8 cellular contexts compared by ENCODE assay signal in genomic region chr13:20191902-20192469, GRCh38. TPM values are rescaled to one million over a fixed set of nuclear protein-coding genes. Genes with fewer than 3 reads are reported as not detected.
DNase-seq lines count a peak whose midpoint lies in the region; ATAC-seq and TF ChIP-seq lines count a peak whose summit lies in the region.

No MANE protein-coding gene starts in this region.

- POLR2A ChIA-PET in activated CD4-positive, alpha-beta T cell treated with anti-CD3 and anti-CD28 coated beads, Interleukin-2, amount 10 ng/mL, durations not matched to agents 7 days and 5 days (lab: Charles Lee), result no interaction called here

- no peaks in the 10 kb centered on the region for H3K9me3 Mint-ChIP-seq in activated CD4-positive, alpha-beta T cell treated with anti-CD3 and anti-CD28 coated beads, Interleukin-2, amount 10 ng/mL, durations not matched to agents 7 days and 5 days
- H3K9me3 Mint-ChIP-seq in progenitor cell of endocrine pancreas (ENCODE audit: low read depth), result no peaks in the 10 kb centered on the region

- H3K4me1 Mint-ChIP-seq in activated CD4-positive, alpha-beta T cell treated with anti-CD3 and anti-CD28 coated beads, Interleukin-2, amount 10 ng/mL, durations not matched to agents 7 days and 5 days, result peaks cover 22% of the 10 kb centered on the region
- H3K4me1 Mint-ChIP-seq in progenitor cell of endocrine pancreas (ENCODE audit: low read depth), result peaks cover 9% of the 10 kb centered on the region

- H3K27me3 Mint-ChIP-seq in activated CD4-positive, alpha-beta T cell treated with anti-CD3 and anti-CD28 coated beads, Interleukin-2, amount 10 ng/mL, durations not matched to agents 7 days and 5 days, result peaks cover 58% of the 10 kb centered on the region
- peaks cover 83% of the 10 kb centered on the region for H3K27me3 Mint-ChIP-seq in progenitor cell of endocrine pancreas

- no peaks in the 10 kb centered on the region for H3K36me3 Mint-ChIP-seq in activated CD4-positive, alpha-beta T cell treated with anti-CD3 and anti-CD28 coated beads, Interleukin-2, amount 10 ng/mL, durations not matched to agents 7 days and 5 days (ENCODE audit: low read depth)
- no peaks in the 10 kb centered on the region for H3K36me3 Mint-ChIP-seq in progenitor cell of endocrine pancreas (ENCODE audit: insufficient read depth)

- H3K27me3 ChIP-seq in cardiac muscle cell (peaks cover 92% of the 10 kb centered on the region), heart left ventricle (peaks cover 22 to 62% (median 30%) of the 10 kb centered on the region in 9 donors)

- TF ChIP-seq POLR2A in heart left ventricle (IDR thresholded peaks at IDR 0.05) (no peak), GM18505 (IDR thresholded peaks at IDR 0.05; ENCODE audit: borderline replicate concordance, extremely low read depth, insufficient read depth, insufficient read length) (no peak)

- H3K4me1 ChIP-seq in cardiac muscle cell (ENCODE audit: low read depth) (no peaks in the 10 kb centered on the region), heart left ventricle (peaks cover 5 to 30% (median 19%) of the 10 kb centered on the region in 12 donors)

- H3K9me3 ChIP-seq in cardiac muscle cell (ENCODE audit: low read depth) (no peaks in the 10 kb centered on the region), heart left ventricle (no peaks in the 10 kb centered on the region)

- TF ChIP-seq CTCF in cardiac muscle cell (IDR thresholded peaks at IDR 0.05; ENCODE audit: low read depth, low read length) (no peak), heart left ventricle (IDR thresholded peaks at IDR 0.05) (no peak), progenitor cell of endocrine pancreas (IDR thresholded peaks at IDR 0.05; ENCODE audit: unreplicated experiment) (no peak)

- peak overlapping the region; percentile 31 for H3K27ac Mint-ChIP-seq in activated CD4-positive, alpha-beta T cell treated with anti-CD3 and anti-CD28 coated beads, Interleukin-2, amount 10 ng/mL, durations not matched to agents 7 days and 5 days
- H3K27ac Mint-ChIP-seq in progenitor cell of endocrine pancreas, result no peak overlapping the region

- CTCF ChIA-PET in activated CD4-positive, alpha-beta T cell treated with anti-CD3 and anti-CD28 coated beads, Interleukin-2, amount 10 ng/mL, durations not matched to agents 7 days and 5 days (lab: Charles Lee), result interaction anchor here (1.1 to 1.2 kb wide), 3 partner anchors 10 to 32 kb away, joined by 3 to 4 read pairs (median 3); partner anchors contain the start of gene GJA3

- DNase-seq in cardiac muscle cell (ENCODE audit: low read depth in 1 of 2, low spot score in 1 of 2) (peak in 1 of 2 donors; percentile 30), Right ventricle myocardium inferior (ENCODE audit: missing footprints) (no peak), heart left ventricle (no peak), progenitor cell of endocrine pancreas (ENCODE audit: low spot score, unreplicated experiment) (no peak)
- no peak for DNase-seq in activated CD4-positive, alpha-beta T cell treated with anti-CD3 and anti-CD28 coated beads, Interleukin-2, amount 10 ng/mL, durations not matched to agents 7 days and 5 days

- intact Hi-C loops in Right ventricle myocardium inferior (cut with DNase I), result loop anchor here (10.0 kb wide), 1 partner anchor 733 kb away; no protein-coding TSS in a partner anchor
- intact Hi-C loops in heart left ventricle (cut with DNase I), result loop anchor here in 4 of 10 donors (2.0 to 10.0 kb wide), 4 partner anchors 293 to 733 kb away; no protein-coding TSS in a partner anchor

- peak overlapping the region; percentile 55 for H3K4me3 ChIP-seq in cardiac muscle cell
- peak overlapping the region; percentile 49 to 72 (median 59) for H3K4me3 ChIP-seq in heart left ventricle

- no peak overlapping the region for H3K27ac ChIP-seq in cardiac muscle cell
- no peak overlapping the region for H3K27ac ChIP-seq in heart left ventricle

- H3K4me3 Mint-ChIP-seq in activated CD4-positive, alpha-beta T cell treated with anti-CD3 and anti-CD28 coated beads, Interleukin-2, amount 10 ng/mL, durations not matched to agents 7 days and 5 days, result peak overlapping the region; percentile 58
- H3K4me3 Mint-ChIP-seq in progenitor cell of endocrine pancreas (ENCODE audit: low read depth), result peak overlapping the region; percentile 70

- no peaks in the 10 kb centered on the region for H3K36me3 ChIP-seq in cardiac muscle cell
- H3K36me3 ChIP-seq in heart left ventricle, result no peaks in the 10 kb centered on the region

- WGBS in heart left ventricle, 4 donors, result 15 to 40% (median 27%) methylated on average over 16 to 36 of the region's 36 CpGs

- no peak for ATAC-seq in Right ventricle myocardium inferior
- peak in 2 of 4 donors; percentile 16 to 42 for ATAC-seq in heart left ventricle
- ATAC-seq in HG02970 (IDR thresholded peaks at IDR 0.05; ENCODE audit: low FRiP score, unreplicated experiment), result no peak
- ATAC-seq in GM21786 (IDR thresholded peaks at IDR 0.05; ENCODE audit: unreplicated experiment), result no peak
- ATAC-seq in GM18505 (IDR thresholded peaks at IDR 0.05; ENCODE audit: unreplicated experiment), result no peak

RNA-seq across cellular contexts. Expression of gene GJB2, which starts 0.8 kb away (rescaled TPM):
- total RNA-seq in cardiac muscle cell (2.9 and 5.9 TPM in 2 replicates), Right ventricle myocardium inferior (0.46 TPM), heart left ventricle (1 to 10 TPM in 1 of 9 donors, under 1 TPM in 7, not detected in 1; 0.10 to 2.0 (median 0.22) TPM), progenitor cell of endocrine pancreas (1.1 and 2.4 TPM in 2 replicates)
- polyA plus RNA-seq in cardiac muscle cell (4.7 and 6.6 TPM in 2 replicates), heart left ventricle (under 1 TPM; 0.30 to 0.62 TPM)
- total RNA-seq in activated CD4-positive, alpha-beta T cell treated with anti-CD3 and anti-CD28 coated beads, Interleukin-2, amount 10 ng/mL, durations not matched to agents 7 days and 5 days, result 1 to 10 TPM; 5.4 to 5.6 TPM

RNA-seq across cellular contexts. Expression of gene GJA3, which starts 31.1 kb away (rescaled TPM):
- total RNA-seq in cardiac muscle cell (189 and 201 TPM in 2 replicates), Right ventricle myocardium inferior (17.9 TPM), heart left ventricle (10 to 100 TPM; 13.6 to 30.5 (median 17.9) TPM), progenitor cell of endocrine pancreas (0.04 and 0.12 TPM in 2 replicates)
- polyA plus RNA-seq in cardiac muscle cell (123 and 136 TPM in 2 replicates), heart left ventricle (1 to 10 TPM; 5.4 to 9.3 TPM)
- under 1 TPM; 0.05 to 0.10 TPM for total RNA-seq in activated CD4-positive, alpha-beta T cell treated with anti-CD3 and anti-CD28 coated beads, Interleukin-2, amount 10 ng/mL, durations not matched to agents 7 days and 5 days

RNA-seq across cellular contexts. Expression of gene GJB6, which starts 40.1 kb away (rescaled TPM):
- total RNA-seq in cardiac muscle cell, result not detected in 2 replicates
- polyA plus RNA-seq in cardiac muscle cell, result not detected in 2 replicates
- total RNA-seq in Right ventricle myocardium inferior, result not detected
- 1 to 10 TPM; 4.7 to 6.1 TPM for total RNA-seq in activated CD4-positive, alpha-beta T cell treated with anti-CD3 and anti-CD28 coated beads, Interleukin-2, amount 10 ng/mL, durations not matched to agents 7 days and 5 days
- total RNA-seq in heart left ventricle, result not detected
- polyA plus RNA-seq in heart left ventricle, result not detected
- total RNA-seq in progenitor cell of endocrine pancreas, result 1.5 and 3.1 TPM in 2 replicates

Comparison
In these comparisons a context has a peak if more than half of its experiments do, and no peak if none do; other contexts are left out.
1. RNA of gene GJA3, which starts 31.1 kb away (total RNA-seq): 189 to 201 TPM in cardiac muscle cell, 13.6 to 30.5 TPM in heart left ventricle and 17.9 TPM in Right ventricle myocardium inferior (single experiment); 0.04 to 0.12 TPM in progenitor cell of endocrine pancreas and 0.05 to 0.10 TPM in activated CD4-positive, alpha-beta T cell treated with anti-CD3 and anti-CD28 coated beads, Interleukin-2, amount 10 ng/mL, durations not matched to agents 7 days and 5 days; every median in the first group is over 10 times any median in the second.